8 cellular contexts compared by ENCODE assay signal in the genomic region with DNA sequence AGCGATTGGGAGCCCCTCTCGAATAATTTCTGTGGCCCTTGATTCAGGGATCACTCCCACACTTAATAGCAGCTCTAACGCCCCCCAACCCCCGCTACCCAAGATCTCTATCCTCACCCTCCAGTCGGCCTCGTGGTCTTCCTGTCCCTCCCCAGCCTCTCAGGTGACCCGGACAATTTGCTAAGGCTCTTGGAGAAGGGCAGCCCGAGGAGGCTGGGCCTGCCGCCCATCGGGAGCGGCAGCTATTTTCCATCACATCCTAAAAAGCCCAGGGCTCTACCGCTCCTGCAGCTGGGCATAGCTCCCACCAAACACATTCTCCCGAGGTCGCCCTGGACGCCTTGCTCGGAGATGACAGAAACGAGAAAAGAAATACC. TPM values are rescaled to one million over a fixed set of nuclear protein-coding genes. Genes with fewer than 3 reads are reported as not detected.
DNase-seq lines count a peak whose midpoint lies in the region; ATAC-seq and TF ChIP-seq lines count a peak whose summit lies in the region.

No MANE protein-coding gene starts in this region.

- H3K79me2 ChIP-seq in GM23338 (replicated peaks; ENCODE audit: insufficient read depth), result no peaks in the 10 kb centered on the region

- no peaks in the 10 kb centered on the region for H4K20me1 ChIP-seq in GM23338 (replicated peaks; ENCODE audit: insufficient read depth)

- no peak overlapping the region for H3K27ac Mint-ChIP-seq in GM23338
- no peak overlapping the region for H3K27ac Mint-ChIP-seq in activated CD4-positive, alpha-beta memory T cell treated with anti-CD3 and anti-CD28 coated beads for 36 hours

- peak overlapping the region; percentile 94 for H3K4me2 ChIP-seq in GM23338

- CTCF ChIA-PET in activated CD4-positive, alpha-beta memory T cell treated with anti-CD3 and anti-CD28 coated beads for 36 hours (lab: Charles Lee), result interaction anchor here (0.8 to 6.7 kb wide), 21 partner anchors 11 to 356 kb away, joined by 3 to 291 read pairs (median 10); a partner anchor contains a TSS

- no peaks in the 10 kb centered on the region; the same call in 1 of the 2 replicates for H3F3A ChIP-seq in GM23338 (replicated peaks; ENCODE audit: low read depth)

- H3K9me2 ChIP-seq in GM23338 (ENCODE audit: insufficient read depth), result no peaks in the 10 kb centered on the region

- peaks cover 31% of the 10 kb centered on the region for H3K4me1 Mint-ChIP-seq in GM23338
- H3K4me1 Mint-ChIP-seq in activated CD4-positive, alpha-beta memory T cell treated with anti-CD3 and anti-CD28 coated beads for 36 hours (ENCODE audit: low read depth), result peaks cover 22% of the 10 kb centered on the region

- H3K4me3 ChIP-seq in GM23338 (peak overlapping the region; percentile 75), left ventricle myocardium inferior (peak overlapping the region; percentile 54), gastrocnemius medialis (peak overlapping the region; percentile 43 to 49 (median 47))

- H2AFZ ChIP-seq in GM23338, result peak overlapping the region; percentile 96

- H3K36me3 ChIP-seq in GM23338 (ENCODE audit: insufficient read depth), result no peaks in the 10 kb centered on the region
- peaks cover 23% of the 10 kb centered on the region for H3K36me3 ChIP-seq in left ventricle myocardium inferior
- no peaks in the 10 kb centered on the region for H3K36me3 ChIP-seq in gastrocnemius medialis

- DNase-seq in GM23338 (ENCODE audit: low spot score) (peak; percentile 52), left ventricle myocardium inferior (no peak), gastrocnemius medialis (no peak), NCI-H526 treated with DMSO at 0.1 percent for 48 hours (lab: John Stamatoyannopoulos, UW) (no peak)
- no peak for DNase-seq in activated CD4-positive, alpha-beta memory T cell treated with anti-CD3 and anti-CD28 coated beads for 36 hours

- H3K27ac ChIP-seq in GM23338 (ENCODE audit: low read depth), result no peak overlapping the region
- H3K27ac ChIP-seq in left ventricle myocardium inferior (replicated peaks), result peak overlapping the region; percentile 73
- H3K27ac ChIP-seq in gastrocnemius medialis, result peak overlapping the region; percentile 73 to 84 (median 78)

- H3K27me3 ChIP-seq in GM23338 (ENCODE audit: insufficient read depth) (peaks cover 9% of the 10 kb centered on the region), left ventricle myocardium inferior (ENCODE audit: low read depth) (no peaks in the 10 kb centered on the region), gastrocnemius medialis (no peaks in the 10 kb centered on the region)

- peak; percentile 5 to 6 for TF ChIP-seq POLR2A in gastrocnemius medialis (IDR thresholded peaks at IDR 0.05)

- ATAC-seq in GM23338 (peak; percentile 9), gastrocnemius medialis (peak; percentile 14 to 22), HG03432 (IDR thresholded peaks at IDR 0.05; ENCODE audit: unreplicated experiment) (no peak), GM18909 (IDR thresholded peaks at IDR 0.05; ENCODE audit: poor library complexity, unreplicated experiment) (no peak), SK-N-SH treated with all-trans-retinoic acid at 6 μM for 48 hours (no peak)

- POLR2A ChIA-PET in activated CD4-positive, alpha-beta memory T cell treated with anti-CD3 and anti-CD28 coated beads for 36 hours (lab: Charles Lee), result interaction anchor here (0.8 to 3.4 kb wide), 4 partner anchors 12 to 33 kb away, joined by 3 to 10 read pairs (median 4); a partner anchor contains a TSS

- H3K9me3 ChIP-seq in left ventricle myocardium inferior (replicated peaks) (no peaks in the 10 kb centered on the region), gastrocnemius medialis (no peaks in the 10 kb centered on the region)

- TF ChIP-seq CTCF in GM23338 (conservative IDR thresholded peaks at IDR 0.05; ENCODE audit: low read depth in 2 of 2) (no peak), left ventricle myocardium inferior (IDR thresholded peaks at IDR 0.05; ENCODE audit: borderline replicate concordance) (no peak), gastrocnemius medialis (IDR thresholded peaks at IDR 0.05 in 4 of 5, conservative IDR thresholded peaks at IDR 0.05 in 1 of 5) (no peak)

- H3K9me3 Mint-ChIP-seq in GM23338, result no peaks in the 10 kb centered on the region
- H3K9me3 Mint-ChIP-seq in activated CD4-positive, alpha-beta memory T cell treated with anti-CD3 and anti-CD28 coated beads for 36 hours, result no peaks in the 10 kb centered on the region

- in situ Hi-C loops in gastrocnemius medialis (cut with MboI; ENCODE audit: low sequenced_read_pairs in 4 of 4), result loop anchor here in 3 of 4 donors (5.0 kb wide), 2 partner anchors 34 to 36 kb away; no protein-coding TSS in a partner anchor

- no peaks in the 10 kb centered on the region for H3K36me3 Mint-ChIP-seq in GM23338 (ENCODE audit: low read depth)
- H3K36me3 Mint-ChIP-seq in activated CD4-positive, alpha-beta memory T cell treated with anti-CD3 and anti-CD28 coated beads for 36 hours, result peaks cover 2% of the 10 kb centered on the region

- intact Hi-C loops in activated CD4-positive, alpha-beta memory T cell treated with anti-CD3 and anti-CD28 coated beads for 36 hours (cut with micrococcal nuclease), result loop anchor here (2.0 kb wide), 1 partner anchor 44 kb away; no protein-coding TSS in a partner anchor
- intact Hi-C loops in left ventricle myocardium inferior (cut with micrococcal nuclease) (no loop called here), gastrocnemius medialis (cut with DNase I; ENCODE audit: low total_unique reads) (loop anchor here (1.0 kb wide), 1 partner anchor 33 kb away; no protein-coding TSS in a partner anchor)

- peak overlapping the region; percentile 80 for H3K4me3 Mint-ChIP-seq in GM23338
- peak overlapping the region; percentile 49 for H3K4me3 Mint-ChIP-seq in activated CD4-positive, alpha-beta memory T cell treated with anti-CD3 and anti-CD28 coated beads for 36 hours

- H3K27me3 Mint-ChIP-seq in GM23338 (ENCODE audit: insufficient read depth, low read depth, poor library complexity), result peaks cover 19% of the 10 kb centered on the region
- H3K27me3 Mint-ChIP-seq in activated CD4-positive, alpha-beta memory T cell treated with anti-CD3 and anti-CD28 coated beads for 36 hours, result peaks cover 14% of the 10 kb centered on the region

- H3K4me1 ChIP-seq in GM23338 (ENCODE audit: insufficient read depth), result peaks cover 27% of the 10 kb centered on the region
- H3K4me1 ChIP-seq in left ventricle myocardium inferior, result peaks cover 38% of the 10 kb centered on the region
- H3K4me1 ChIP-seq in gastrocnemius medialis, result peaks cover 17 to 18% of the 10 kb centered on the region in 2 donors

TF ChIP-seq in SK-N-SH treated with all-trans-retinoic acid at 6 μM for 48 hours, 23 proteins besides CTCF, POLR2A, EP300 and RAD21 (continues in another document):
- TF ChIP-seq TOX (CRISPR knock-in tag; IDR thresholded peaks at IDR 0.05; ENCODE audit: borderline replicate concordance) (no peak), CSDC2 (CRISPR knock-in tag; IDR thresholded peaks at IDR 0.05) (no peak), ZNF8 (CRISPR knock-in tag; IDR thresholded peaks at IDR 0.05) (no peak), GLIS3 (CRISPR knock-in tag; IDR thresholded peaks at IDR 0.05) (no peak)
- TF ChIP-seq, protein P1, sequence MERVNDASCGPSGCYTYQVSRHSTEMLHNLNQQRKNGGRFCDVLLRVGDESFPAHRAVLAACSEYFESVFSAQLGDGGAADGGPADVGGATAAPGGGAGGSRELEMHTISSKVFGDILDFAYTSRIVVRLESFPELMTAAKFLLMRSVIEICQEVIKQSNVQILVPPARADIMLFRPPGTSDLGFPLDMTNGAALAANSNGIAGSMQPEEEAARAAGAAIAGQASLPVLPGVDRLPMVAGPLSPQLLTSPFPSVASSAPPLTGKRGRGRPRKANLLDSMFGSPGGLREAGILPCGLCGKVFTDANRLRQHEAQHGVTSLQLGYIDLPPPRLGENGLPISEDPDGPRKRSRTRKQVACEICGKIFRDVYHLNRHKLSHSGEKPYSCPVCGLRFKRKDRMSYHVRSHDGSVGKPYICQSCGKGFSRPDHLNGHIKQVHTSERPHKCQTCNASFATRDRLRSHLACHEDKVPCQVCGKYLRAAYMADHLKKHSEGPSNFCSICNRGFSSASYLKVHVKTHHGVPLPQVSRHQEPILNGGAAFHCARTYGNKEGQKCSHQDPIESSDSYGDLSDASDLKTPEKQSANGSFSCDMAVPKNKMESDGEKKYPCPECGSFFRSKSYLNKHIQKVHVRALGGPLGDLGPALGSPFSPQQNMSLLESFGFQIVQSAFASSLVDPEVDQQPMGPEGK (CRISPR knock-in tag; IDR thresholded peaks at IDR 0.05; ENCODE audit: borderline replicate concordance), result no peak

RNA-seq across cellular contexts. Expression of a gene that starts 12.0 kb away (rescaled TPM):
- total RNA-seq in GM23338 (2014; rRNA removed; shearing (Covaris generic)), result 87.4 and 111 TPM in 2 replicates
- 37.5 and 38.9 TPM in 2 replicates for polyA plus RNA-seq in GM23338 (2016; fragmentation: Nextera tagmentation; extraction: Ambion mirVana)
- 1 to 10 TPM; 3.4 to 4.1 TPM for total RNA-seq in activated CD4-positive, alpha-beta memory T cell treated with anti-CD3 and anti-CD28 coated beads for 36 hours
- 21.1 TPM for total RNA-seq in left ventricle myocardium inferior
- total RNA-seq in gastrocnemius medialis, result 10 to 100 TPM in 3 of 4 donors, 1 to 10 TPM in 1; 7.4 to 91.8 (median 62.7) TPM

RNA-seq across cellular contexts. Expression of a gene that starts 25.9 kb away (rescaled TPM):
- total RNA-seq in GM23338 (2014; rRNA removed; shearing (Covaris generic)), result 24.1 and 29.9 TPM in 2 replicates
- 5.8 and 6.2 TPM in 2 replicates for polyA plus RNA-seq in GM23338 (2016; fragmentation: Nextera tagmentation; extraction: Ambion mirVana)
- 10 to 100 TPM; 48.4 to 51.8 TPM for total RNA-seq in activated CD4-positive, alpha-beta memory T cell treated with anti-CD3 and anti-CD28 coated beads for 36 hours
- total RNA-seq in left ventricle myocardium inferior, result 41.0 TPM
- 10 to 100 TPM; 22.7 to 91.1 (median 68.9) TPM for total RNA-seq in gastrocnemius medialis

RNA-seq across cellular contexts. Expression of a gene that starts 57.9 kb away (rescaled TPM):
- total RNA-seq in GM23338 (2014; rRNA removed; shearing (Covaris generic)), result 37.2 and 37.4 TPM in 2 replicates
- polyA plus RNA-seq in GM23338 (2016; fragmentation: Nextera tagmentation; extraction: Ambion mirVana), result 22.6 and 22.7 TPM in 2 replicates
- total RNA-seq in activated CD4-positive, alpha-beta memory T cell treated with anti-CD3 and anti-CD28 coated beads for 36 hours, result 1 to 10 TPM; 2.2 to 2.6 TPM
- 74.8 TPM for total RNA-seq in left ventricle myocardium inferior
- 1 to 10 TPM; 4.2 to 9.1 (median 7.1) TPM for total RNA-seq in gastrocnemius medialis

RNA-seq across cellular contexts. Expression of a gene that starts 59.5 kb away (rescaled TPM):
- total RNA-seq in GM23338 (2014; rRNA removed; shearing (Covaris generic)), result not detected in 2 replicates
- 0.36 and 4.1 TPM in 2 replicates for polyA plus RNA-seq in GM23338 (2016; fragmentation: Nextera tagmentation; extraction: Ambion mirVana)
- not detected for total RNA-seq in activated CD4-positive, alpha-beta memory T cell treated with anti-CD3 and anti-CD28 coated beads for 36 hours
- total RNA-seq in left ventricle myocardium inferior (44.2 TPM), gastrocnemius medialis (1,000 to 10,000 TPM in 2 of 4 donors, 100 to 1,000 TPM in 2; 304 to 3,604 (median 1,823) TPM)

Comparison
In these comparisons a context has a peak if more than half of its experiments do, and no peak if none do; other contexts are left out.
1. ATAC-seq: peak in GM23338 (single experiment) and gastrocnemius medialis (2 of 2); none in HG03432 (single experiment), GM18909 (single experiment) and SK-N-SH treated with all-trans-retinoic acid at 6 μM for 48 hours (single experiment).
2. Peak in every context shown above with its lines, with median percentiles within 50 percentile points of each other: H3K4me3 ChIP-seq.